In the genomic region with DNA sequence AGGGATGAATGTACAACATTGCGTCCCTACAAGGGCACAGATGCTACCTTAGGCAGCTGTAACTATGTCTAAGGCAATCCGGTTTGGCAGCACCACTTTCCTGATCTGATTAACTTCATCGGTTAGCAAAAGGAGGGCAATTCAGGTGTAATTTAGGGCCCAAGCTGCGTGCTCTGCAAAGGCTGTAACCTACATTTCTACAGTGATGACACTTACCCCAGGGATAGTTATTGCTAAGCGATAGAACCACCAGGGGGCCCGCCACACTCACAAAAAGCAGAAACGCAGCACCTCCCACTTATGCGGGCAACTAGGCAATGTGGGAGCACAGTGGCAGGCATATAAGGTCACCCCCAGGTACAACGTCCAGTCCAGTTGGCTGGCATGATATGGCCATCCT, we compare ENCODE assay signal across 1 cellular context.
TF ChIP-seq lines count a peak whose summit lies in the region.

No MANE protein-coding gene starts in this region.

TF ChIP-seq in H1, 55 proteins besides CTCF, POLR2A, EP300 and RAD21:
- TF ChIP-seq, protein P1, sequence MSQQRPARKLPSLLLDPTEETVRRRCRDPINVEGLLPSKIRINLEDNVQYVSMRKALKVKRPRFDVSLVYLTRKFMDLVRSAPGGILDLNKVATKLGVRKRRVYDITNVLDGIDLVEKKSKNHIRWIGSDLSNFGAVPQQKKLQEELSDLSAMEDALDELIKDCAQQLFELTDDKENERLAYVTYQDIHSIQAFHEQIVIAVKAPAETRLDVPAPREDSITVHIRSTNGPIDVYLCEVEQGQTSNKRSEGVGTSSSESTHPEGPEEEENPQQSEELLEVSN (IDR thresholded peaks at IDR 0.05) = no peak
- TF ChIP-seq POLR2AphosphoS5 (IDR thresholded peaks at IDR 0.05; ENCODE audit: low read depth, low read length) (no peak), SUZ12 (IDR thresholded peaks at IDR 0.05; ENCODE audit: low read length) (no peak), BRCA1 (IDR thresholded peaks at IDR 0.05; ENCODE audit: low read depth, low read length) (no peak), POU5F1 (IDR thresholded peaks at IDR 0.05; ENCODE audit: low read depth, low read length) (no peak), KDM4A (IDR thresholded peaks at IDR 0.05; ENCODE audit: low read depth, low read length, severe bottlenecking) (no peak), BACH1 (IDR thresholded peaks at IDR 0.05; ENCODE audit: low read length) (no peak), SIRT6 (IDR thresholded peaks at IDR 0.05; ENCODE audit: low read length) (no peak), SP1 (IDR thresholded peaks at IDR 0.05; ENCODE audit: low read depth, low read length) (no peak), JUND (IDR thresholded peaks at IDR 0.05; ENCODE audit: low read length) (no peak), SRF (IDR thresholded peaks at IDR 0.05; ENCODE audit: low read depth, low read length) (no peak), CBX5 (IDR thresholded peaks at IDR 0.05; ENCODE audit: low read depth, low read length) (no peak), ASH2L (IDR thresholded peaks at IDR 0.05; ENCODE audit: low read length) (no peak), SAP30 (IDR thresholded peaks at IDR 0.05; ENCODE audit: insufficient read depth, insufficient replicate concordance, low read length) (no peak)
- TF ChIP-seq, protein P2, sequence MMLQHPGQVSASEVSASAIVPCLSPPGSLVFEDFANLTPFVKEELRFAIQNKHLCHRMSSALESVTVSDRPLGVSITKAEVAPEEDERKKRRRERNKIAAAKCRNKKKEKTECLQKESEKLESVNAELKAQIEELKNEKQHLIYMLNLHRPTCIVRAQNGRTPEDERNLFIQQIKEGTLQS (IDR thresholded peaks at IDR 0.05; ENCODE audit: insufficient read depth, low read depth, low read length) = no peak
